In the genomic region with DNA sequence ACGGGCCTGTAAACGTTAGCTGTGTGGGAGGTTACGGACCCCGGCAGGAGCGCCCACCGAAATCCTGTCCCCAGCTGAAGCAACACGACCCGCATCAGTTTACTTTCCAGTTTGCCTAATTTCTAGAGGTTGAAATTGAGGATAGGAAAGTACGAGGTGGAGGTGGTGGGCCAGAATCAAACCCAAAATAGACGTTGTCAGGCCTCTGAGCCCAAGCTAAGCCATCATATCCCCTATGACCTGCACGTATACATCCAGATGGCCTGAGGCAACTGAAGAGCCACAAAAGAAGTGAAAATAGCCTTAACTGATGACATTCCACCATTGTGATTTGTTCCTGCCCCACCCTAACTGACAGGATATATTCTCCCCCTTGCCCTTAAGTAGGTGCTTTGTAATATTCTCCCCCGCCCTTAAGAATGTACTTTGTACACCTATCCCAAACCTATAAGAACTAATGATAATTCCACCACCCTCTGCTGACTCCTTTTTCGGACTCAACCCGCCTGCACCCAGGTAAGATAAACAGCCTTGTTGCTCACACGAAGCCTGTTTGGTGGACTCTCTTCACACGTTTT, we compare ENCODE assay signal across 8 cellular contexts.
DNase-seq lines count a peak whose midpoint lies in the region; ATAC-seq and TF ChIP-seq lines count a peak whose summit lies in the region.
"Not testable (repeated sequence)": the region's sequence is repeated elsewhere in the genome, so short reads cannot be mapped to it uniquely, and the experiment has no call there.

No MANE protein-coding gene starts in this region.

- in situ Hi-C loops in astrocyte of the spinal cord (cut with HindIII; ENCODE audit: low sequenced_read_pairs): not testable (repeated sequence)

- not testable (repeated sequence) for H3K9me3 ChIP-seq in SK-N-MC (ENCODE audit: low read depth, low read length); muscle layer of duodenum (ENCODE audit: control insufficient read depth in 1 of 2, low read length in 2 of 2)

- not testable (repeated sequence) for H3K27me3 ChIP-seq in muscle layer of duodenum (ENCODE audit: low read depth, low read length)

- H3K36me3 ChIP-seq in SK-N-MC (ENCODE audit: insufficient read depth, low read length); muscle layer of duodenum (ENCODE audit: control insufficient read depth in 1 of 2, insufficient read depth in 2 of 2, low read length in 2 of 2): not testable (repeated sequence)

- peak overlapping the region; percentile 88 to 95 for H3K4me3 Mint-ChIP-seq in stimulated activated naive CD8-positive, alpha-beta T cell treated with anti-CD3 and anti-CD28 coated beads, Interleukin-15, amount 100 ng/mL, for 72 hours

- DNase-seq in SK-N-MC (ENCODE audit: low read depth, low spot score); astrocyte of the spinal cord (ENCODE audit: low read depth, low spot score); foreskin fibroblast; stimulated activated naive CD8-positive, alpha-beta T cell treated with anti-CD3 and anti-CD28 coated beads, Interleukin-15, amount 100 ng/mL, for 72 hours: not testable (repeated sequence)

- not testable (repeated sequence) for TF ChIP-seq CTCF in C4-2B (conservative IDR thresholded peaks at IDR 0.05); astrocyte of the spinal cord (IDR thresholded peaks at IDR 0.05; ENCODE audit: low read depth, low read length); foreskin fibroblast (IDR thresholded peaks at IDR 0.05; ENCODE audit: low read depth, low read length)

- peaks cover 33% of the 10 kb centered on the region for H3K4me1 Mint-ChIP-seq in stimulated activated naive CD8-positive, alpha-beta T cell treated with anti-CD3 and anti-CD28 coated beads, Interleukin-15, amount 100 ng/mL, for 72 hours

- peak; percentile 2 for ATAC-seq in GM21447 (IDR thresholded peaks at IDR 0.05; ENCODE audit: unreplicated experiment)
- peak; percentile 4 for ATAC-seq in HG03159 (IDR thresholded peaks at IDR 0.05; ENCODE audit: unreplicated experiment)
- ATAC-seq in stimulated activated naive CD8-positive, alpha-beta T cell treated with anti-CD3 and anti-CD28 coated beads, Interleukin-15, amount 100 ng/mL, for 72 hours: peak; percentile 24

- H3K4me1 ChIP-seq in muscle layer of duodenum (ENCODE audit: control insufficient read depth in 1 of 2, insufficient read depth in 2 of 2, low read length in 2 of 2): peaks cover 0 to 18% of the 10 kb centered on the region in 2 donors

- peak overlapping the region; percentile 97 for H3K27ac Mint-ChIP-seq in stimulated activated naive CD8-positive, alpha-beta T cell treated with anti-CD3 and anti-CD28 coated beads, Interleukin-15, amount 100 ng/mL, for 72 hours

- H3K9ac ChIP-seq in SK-N-MC (ENCODE audit: insufficient read length): peak overlapping the region; percentile 62

- H3K4me3 ChIP-seq in SK-N-MC: peak overlapping the region; percentile 97
- peak overlapping the region; percentile 28 for H3K4me3 ChIP-seq in astrocyte of the spinal cord (ENCODE audit: low read depth, low read length)
- peak overlapping the region; percentile 57 to 85 for H3K4me3 ChIP-seq in foreskin fibroblast (ENCODE audit: low read depth in 1 of 2, low read length in 2 of 2)
- peak overlapping the region; percentile 70 to 85 for H3K4me3 ChIP-seq in muscle layer of duodenum (ENCODE audit: low read depth in 1 of 2, low read length in 2 of 2)

- H3K27ac ChIP-seq in C4-2B (peak overlapping the region; percentile 77), SK-N-MC (peak overlapping the region; percentile 60; the same call in 1 of the 2 replicates), muscle layer of duodenum (ENCODE audit: low read length) (peak overlapping the region; percentile 73)

- H3K27me3 Mint-ChIP-seq in stimulated activated naive CD8-positive, alpha-beta T cell treated with anti-CD3 and anti-CD28 coated beads, Interleukin-15, amount 100 ng/mL, for 72 hours: not testable (repeated sequence)

- not testable (repeated sequence) for H3K9me3 Mint-ChIP-seq in stimulated activated naive CD8-positive, alpha-beta T cell treated with anti-CD3 and anti-CD28 coated beads, Interleukin-15, amount 100 ng/mL, for 72 hours

Comparison
In these comparisons a context has a peak if more than half of its experiments do, and no peak if none do; other contexts are left out.
1. H3K4me3 ChIP-seq: peak in every context shown above with its lines; median percentile 97 in SK-N-MC; 78 in muscle layer of duodenum; 71 in foreskin fibroblast; 28 in astrocyte of the spinal cord.